In genomic region chr12:2064078-2064507, GRCh38 we compare ENCODE assay signal across 1 cellular context.
TF ChIP-seq lines count a peak whose summit lies in the region.

No MANE protein-coding gene starts in this region.

TF ChIP-seq in HepG2, 621 proteins besides CTCF, POLR2A, EP300 and RAD21:
- TF ChIP-seq KLF15 (CRISPR knock-in tag; IDR thresholded peaks at IDR 0.05; ENCODE audit: borderline replicate concordance) (no peak), CEBPB (IDR thresholded peaks at IDR 0.05; ENCODE audit: borderline replicate concordance, low read depth, low read length) (peak; percentile 18; the same call in 1 of the 2 replicates), ATF1 (CRISPR knock-in tag; IDR thresholded peaks at IDR 0.05) (no peak), POLR2AphosphoS2 (IDR thresholded peaks at IDR 0.05; ENCODE audit: low read depth, low read length) (no peak), ATF5 (CRISPR knock-in tag; IDR thresholded peaks at IDR 0.05; ENCODE audit: low read depth) (no peak)
